ENCODE assay signal across 26 cellular contexts in the genomic region with DNA sequence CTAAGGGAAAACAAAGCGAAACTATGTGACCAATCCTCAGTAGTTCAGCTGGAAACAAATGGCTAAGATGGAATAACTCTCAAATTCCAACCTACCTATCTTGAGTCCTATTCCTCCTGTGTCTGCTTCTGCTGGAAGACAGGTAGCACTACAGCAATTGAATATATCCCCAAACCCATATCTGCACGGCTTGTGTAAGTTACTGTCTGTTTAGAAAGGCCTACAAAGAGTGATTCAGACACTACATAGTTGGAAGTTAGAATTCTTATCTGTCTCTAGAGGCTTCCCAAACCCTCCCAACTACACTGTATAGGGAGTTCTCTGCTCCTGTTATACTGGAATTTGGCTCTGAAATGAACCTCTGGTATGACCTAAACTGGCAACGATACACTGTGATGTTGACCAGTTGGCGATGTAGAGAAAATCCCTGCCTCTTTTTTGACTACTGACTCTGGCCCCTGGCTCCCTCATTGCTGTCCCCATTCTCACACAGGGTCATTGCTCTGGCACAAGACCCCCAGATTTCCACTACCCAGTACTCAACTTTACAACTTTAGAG. TPM values are rescaled to one million over a fixed set of nuclear protein-coding genes. Genes with fewer than 3 reads are reported as not detected.
DNase-seq lines count a peak whose midpoint lies in the region; ATAC-seq, FAIRE-seq and TF ChIP-seq lines count a peak whose summit lies in the region.
"Had no signal": no experiment of that assay in that cellular context is flagged by ENCODE, and none has a peak within 500 bp of the region (broad histone marks: within the 10 kb centered on the region; RNA-seq: fewer than 3 reads in every experiment).

No MANE protein-coding gene starts in this region.

- no peaks in the 10 kb centered on the region for H3K27me3 ChIP-seq in ACC112 (ENCODE audit: insufficient read depth, low read length)
- H3K27me3 ChIP-seq in Loucy (ENCODE audit: insufficient read depth, low read length, poor library complexity, severe bottlenecking) = no peaks in the 10 kb centered on the region
- H3K27me3 ChIP-seq in HepG2 (ENCODE audit: control insufficient read depth in 1 of 2, insufficient read depth in 2 of 2, low read length in 2 of 2) = no peaks in the 10 kb centered on the region
- H3K27me3 ChIP-seq: Peyer's patch had no signal

- no peak for TF ChIP-seq POLR2A in HepG2 (IDR thresholded peaks at IDR 0.05; ENCODE audit: insufficient read depth in 1 of 2, low read depth in 2 of 2, low read length in 2 of 2)

- peak overlapping the region; percentile 89 for H2AFZ ChIP-seq in ACC112 (ENCODE audit: low read length, unreplicated experiment)
- H2AFZ ChIP-seq in Loucy (ENCODE audit: low read length) = peak overlapping the region; percentile 58; the same call in 1 of the 2 replicates
- peak overlapping the region; percentile 62 for H2AFZ ChIP-seq in HepG2 (ENCODE audit: low read length)
- H2AFZ ChIP-seq: GM23338 had no signal

- POLR2A ChIA-PET in HepG2 (lab: Yijun Ruan, JAX) = no interaction called here

- no peaks in the 10 kb centered on the region for H3K9me2 ChIP-seq in Loucy (replicated peaks; ENCODE audit: low read depth, low read length)

- no TSS peak for BruUV-seq in HepG2 (replicated peaks; lab: Mats Ljungman, UMichigan)

- CTCF ChIA-PET in HepG2 (lab: Yijun Ruan, JAX; ENCODE audit: low intra/inter-chr PET ratio, low total read pairs) = interaction anchor here (1.7 to 2.3 kb wide), 3 partner anchors 41 to 429 kb away, joined by 6 to 10 read pairs (median 8); no protein-coding TSS in a partner anchor

- peak overlapping the region; percentile 34 for H3K4me3 ChIP-seq in ACC112 (ENCODE audit: low read depth, low read length)
- no peak overlapping the region for H3K4me3 ChIP-seq in Loucy (ENCODE audit: low read length, poor library complexity, severe bottlenecking)
- no peak overlapping the region; a peak in 1 of 6 replicates for H3K4me3 ChIP-seq in HepG2 (replicated peaks in 1 of 3; ENCODE audit: insufficient read depth in 1 of 3, low read depth in 2 of 3, low read length in 3 of 3)
- H3K4me3 ChIP-seq: GM23338, Peyer's patch, SK-N-MC had no signal

- no peak for FAIRE-seq in HepG2 (lab: Jason Lieb, UNC)
- FAIRE-seq: GM19239 had no signal

- H4K20me1 ChIP-seq in Loucy (ENCODE audit: insufficient read depth, low read length, poor library complexity, severe bottlenecking) = no peaks in the 10 kb centered on the region
- H4K20me1 ChIP-seq in HepG2 (ENCODE audit: insufficient read depth, low read length) = no peaks in the 10 kb centered on the region; the same call in 1 of the 2 replicates

- ATAC-seq in HepG2 = peak; percentile 56; the same call in 2 of the 3 replicates
- no peak for ATAC-seq in omental fat pad (ENCODE audit: low FRiP score)
- ATAC-seq in GM21576 (IDR thresholded peaks at IDR 0.05; ENCODE audit: unreplicated experiment) = no peak
- ATAC-seq: GM23338, HCT116, T-cell had no signal

- H3K9ac ChIP-seq in Loucy (ENCODE audit: low read depth, low read length, poor library complexity, severe bottlenecking) (no peak overlapping the region), HepG2 (ENCODE audit: insufficient read depth, low read depth, low read length) (no peak overlapping the region)

- no peaks in the 10 kb centered on the region for H3K9me3 ChIP-seq in Loucy (ENCODE audit: insufficient read depth, low read depth, low read length)
- no peaks in the 10 kb centered on the region for H3K9me3 ChIP-seq in HepG2 (ENCODE audit: low read length)
- H3K9me3 ChIP-seq: Caco-2, Peyer's patch had no signal

- intact Hi-C loops in HepG2 (cut with micrococcal nuclease; ENCODE audit: unreplicated experiment) = loop anchor here (2.0 kb wide), 2 partner anchors 49 to 243 kb away; no protein-coding TSS in a partner anchor

- TF ChIP-seq RAD21 in HepG2 (CRISPR knock-in tag; IDR thresholded peaks at IDR 0.05) = no peak

- H3K4me2 ChIP-seq in Loucy (ENCODE audit: low read depth, low read length, poor library complexity, severe bottlenecking) = no peak overlapping the region
- peak overlapping the region; percentile 34 for H3K4me2 ChIP-seq in HepG2 (ENCODE audit: low read depth, low read length)
- H3K4me2 ChIP-seq: GM23338 had no signal

- H3K79me2 ChIP-seq in ACC112 (ENCODE audit: control insufficient read depth, insufficient read depth, low read length, unreplicated experiment) (no peaks in the 10 kb centered on the region), Loucy (ENCODE audit: insufficient read depth, low read length) (no peaks in the 10 kb centered on the region), HepG2 (ENCODE audit: insufficient read depth, low read length) (no peaks in the 10 kb centered on the region)

- DNase-seq in RPMI7951 (ENCODE audit: low read depth) (peak; percentile 15), HepG2 (ENCODE audit: low spot score) (no peak), DMS79 treated with DMSO at 0.1 percent for 48 hours (lab: John Stamatoyannopoulos, UW) (no peak), omental fat pad (ENCODE audit: low spot score) (no peak), NCI-H748 treated with DMSO at 0.1 percent for 48 hours (lab: John Stamatoyannopoulos, UW) (no peak)
- DNase-seq: Caco-2; CD4-positive, alpha-beta T cell; GDM1; KBM-7; NCI-H1417 treated with DMSO at 0.1 percent for 48 hours; NCI-H1930; NCI-H2171 treated with DMSO at 0.1 percent for 48 hours; NCI-H446 treated with DMSO at 0.1 percent for 48 hours; NCI-H69; Peyer's patch; Right ventricle myocardium superior; T-cell had no signal

- no peak for TF ChIP-seq EP300 in HepG2 (IDR thresholded peaks at IDR 0.05; ENCODE audit: low read depth in 2 of 2, low read length in 2 of 2)
- TF ChIP-seq EP300 in HepG2 (CRISPR knock-in tag; IDR thresholded peaks at IDR 0.05; ENCODE audit: borderline replicate concordance) = no peak

- WGBS in HepG2 (ENCODE audit: low lambda C conversion rate) = 54% methylated on average over 4 of the region's 4 CpGs

- no peak for TF ChIP-seq CTCF in Loucy (conservative IDR thresholded peaks at IDR 0.05; ENCODE audit: low read length)
- TF ChIP-seq CTCF in HepG2 (CRISPR knock-in tag; IDR thresholded peaks at IDR 0.05) = no peak
- TF ChIP-seq CTCF in omental fat pad (IDR thresholded peaks at IDR 0.05) = no peak

- H3K36me3 ChIP-seq in ACC112 (ENCODE audit: insufficient read depth, low read length) (no peaks in the 10 kb centered on the region), Loucy (ENCODE audit: insufficient read depth, low read length) (no peaks in the 10 kb centered on the region), HepG2 (replicated peaks in 1 of 2; ENCODE audit: control insufficient read depth in 1 of 2, insufficient read depth in 2 of 2, low read length in 2 of 2) (no peaks in the 10 kb centered on the region)
- H3K36me3 ChIP-seq: Peyer's patch had no signal

- in situ Hi-C loops in HepG2 (cut with HindIII; ENCODE audit: extremely low pct_ligation_motif_present, low pct_unique_long_range_greater_than_20kb) = loop anchor here (10.0 to 25.0 kb wide), 3 partner anchors 131 to 423 kb away; no protein-coding TSS in a partner anchor

- H3K4me1 ChIP-seq in ACC112 (ENCODE audit: control insufficient read depth, insufficient read depth, low read length, unreplicated experiment) (no peaks in the 10 kb centered on the region), Loucy (ENCODE audit: insufficient read depth, low read length, poor library complexity, severe bottlenecking) (no peaks in the 10 kb centered on the region), HepG2 (ENCODE audit: insufficient read depth, low read length) (peaks cover 9% of the 10 kb centered on the region)
- H3K4me1 ChIP-seq: Caco-2, Peyer's patch had no signal

- H3K27ac ChIP-seq in ACC112 (ENCODE audit: low read depth, low read length) (no peak overlapping the region), HepG2 (ENCODE audit: extremely low read length, insufficient read depth, low read length) (no peak overlapping the region)
- H3K27ac ChIP-seq: Peyer's patch, SK-N-MC had no signal

- H3F3A ChIP-seq in Loucy (ENCODE audit: low read depth) = no peaks in the 10 kb centered on the region

RNA-seq across cellular contexts. Expression of a gene that starts 22.6 kb away (rescaled TPM):
- total RNA-seq in RPMI7951 (2014; rRNA removed; shearing (Covaris generic)) = 29.2 and 34.2 TPM in 2 replicates
- 71.4 and 94.9 TPM in 2 replicates for total RNA-seq in HepG2 (2016; rRNA removed; fragmentation: Illumina TruSeq; extraction: Trizol)
- total RNA-seq in HepG2 (2016; cell fraction: cytosol; rRNA removed; fragmentation: Illumina TruSeq; extraction: Trizol; ENCODE audit: low read depth) = 16.2 and 22.5 TPM in 2 replicates
- total RNA-seq in HepG2 (2016; cell fraction: insoluble cytoplasmic fraction; rRNA removed; fragmentation: Illumina TruSeq; extraction: Trizol) = 66.3 and 99.8 TPM in 2 replicates
- total RNA-seq in HepG2 (2016; cell fraction: membrane; rRNA removed; fragmentation: Illumina TruSeq; extraction: Trizol) = 39.1 and 45.5 TPM in 2 replicates
- total RNA-seq in HepG2 (2016; cell fraction: nucleus; rRNA removed; fragmentation: Illumina TruSeq; extraction: Trizol) = 36.8 and 39.2 TPM in 2 replicates
- 13.9 and 14.6 TPM in 2 replicates for polyA plus RNA-seq in HepG2 (2011; rRNA removed)
- polyA plus RNA-seq in HepG2 (2011; cell fraction: cytosol; rRNA removed) = 6.9 and 10.4 TPM in 2 replicates
- 5.7 and 12.0 TPM in 2 replicates for polyA plus RNA-seq in HepG2 (2011; cell fraction: nucleus; rRNA removed)
- 28.2 and 41.4 TPM in 2 replicates for polyA plus RNA-seq in HepG2 (2012)
- polyA plus RNA-seq in HepG2 (2016; cell fraction: cytosol; fragmentation: Illumina TruSeq; extraction: Trizol; ENCODE audit: low read depth) = 11.5 and 11.7 TPM in 2 replicates
- 63.7 and 67.5 TPM in 2 replicates for polyA plus RNA-seq in HepG2 (2016; cell fraction: insoluble cytoplasmic fraction; fragmentation: Illumina TruSeq; extraction: Trizol; ENCODE audit: low read depth)
- 21.2 and 22.8 TPM in 2 replicates for polyA plus RNA-seq in HepG2 (2016; cell fraction: membrane; fragmentation: Illumina TruSeq; extraction: Trizol; ENCODE audit: low read depth)
- 67.8 and 71.3 TPM in 2 replicates for polyA plus RNA-seq in HepG2 (2016; cell fraction: nucleus; fragmentation: Illumina TruSeq; extraction: Trizol; ENCODE audit: insufficient read depth, low read depth)
- polyA minus RNA-seq in HepG2 (2011; rRNA and poly(A)+ RNA removed; ENCODE audit: low replicate concordance) = 15.0 and 26.4 TPM in 2 replicates
- 20.1 and 29.7 TPM in 2 replicates for polyA minus RNA-seq in HepG2 (2011; cell fraction: cytosol; rRNA and poly(A)+ RNA removed)
- polyA minus RNA-seq in HepG2 (2011; cell fraction: nucleus; rRNA and poly(A)+ RNA removed) = 14.9 and 16.9 TPM in 2 replicates
- 10 to 100 TPM; 13.2 to 26.5 (median 18.9) TPM for total RNA-seq in omental fat pad

RNA-seq across cellular contexts. Expression of a gene that starts 37.4 kb away (rescaled TPM):
- 2.6 and 3.3 TPM in 2 replicates for total RNA-seq in RPMI7951 (2014; rRNA removed; shearing (Covaris generic))
- total RNA-seq in HepG2 (2016; rRNA removed; fragmentation: Illumina TruSeq; extraction: Trizol) = 0.09 TPM in 1 of 2 replicates, not detected in the other
- total RNA-seq in HepG2 (2016; cell fraction: cytosol; rRNA removed; fragmentation: Illumina TruSeq; extraction: Trizol; ENCODE audit: low read depth) = not detected in 2 replicates
- not detected in 2 replicates for total RNA-seq in HepG2 (2016; cell fraction: insoluble cytoplasmic fraction; rRNA removed; fragmentation: Illumina TruSeq; extraction: Trizol)
- not detected in 2 replicates for total RNA-seq in HepG2 (2016; cell fraction: membrane; rRNA removed; fragmentation: Illumina TruSeq; extraction: Trizol)
- 0.84 TPM in 1 of 2 replicates, not detected in the other for total RNA-seq in HepG2 (2016; cell fraction: nucleus; rRNA removed; fragmentation: Illumina TruSeq; extraction: Trizol)
- polyA plus RNA-seq in HepG2 (2011; rRNA removed) = not detected in 2 replicates
- 0.01 TPM in 1 of 2 replicates, not detected in the other for polyA plus RNA-seq in HepG2 (2011; cell fraction: cytosol; rRNA removed)
- not detected in 2 replicates for polyA plus RNA-seq in HepG2 (2011; cell fraction: nucleus; rRNA removed)
- polyA plus RNA-seq in HepG2 (2012) = 0.15 and 0.25 TPM in 2 replicates
- polyA plus RNA-seq in HepG2 (2016; cell fraction: cytosol; fragmentation: Illumina TruSeq; extraction: Trizol; ENCODE audit: low read depth) = not detected in 2 replicates
- not detected in 2 replicates for polyA plus RNA-seq in HepG2 (2016; cell fraction: insoluble cytoplasmic fraction; fragmentation: Illumina TruSeq; extraction: Trizol; ENCODE audit: low read depth)
- not detected in 2 replicates for polyA plus RNA-seq in HepG2 (2016; cell fraction: membrane; fragmentation: Illumina TruSeq; extraction: Trizol; ENCODE audit: low read depth)
- polyA plus RNA-seq in HepG2 (2016; cell fraction: nucleus; fragmentation: Illumina TruSeq; extraction: Trizol; ENCODE audit: insufficient read depth, low read depth) = not detected in 2 replicates
- 1.2 TPM in 1 of 2 replicates, not detected in the other for polyA minus RNA-seq in HepG2 (2011; rRNA and poly(A)+ RNA removed; ENCODE audit: low replicate concordance)
- not detected in 2 replicates for polyA minus RNA-seq in HepG2 (2011; cell fraction: cytosol; rRNA and poly(A)+ RNA removed)
- polyA minus RNA-seq in HepG2 (2011; cell fraction: nucleus; rRNA and poly(A)+ RNA removed) = not detected in 2 replicates
- 10 to 100 TPM in 1 of 4 donors, 1 to 10 TPM in 2, under 1 TPM in 1; 0.50 to 10.6 (median 2.8) TPM for total RNA-seq in omental fat pad
- total RNA-seq: CD4-positive, alpha-beta T cell; Daoy; GM23338; T-cell had no signal
- polyA plus RNA-seq: BJ, GM23338 had no signal
